ENCODE assay signal across 12 cellular contexts in genomic region chr3:134356411-134357040, GRCh38. TPM values are rescaled to one million over a fixed set of nuclear protein-coding genes. Genes with fewer than 3 reads are reported as not detected.
DNase-seq lines count a peak whose midpoint lies in the region; ATAC-seq and TF ChIP-seq lines count a peak whose summit lies in the region.
"Had no signal": no experiment of that assay in that cellular context is flagged by ENCODE, and none has a peak within 500 bp of the region (broad histone marks: within the 10 kb centered on the region; RNA-seq: fewer than 3 reads in every experiment).

No MANE protein-coding gene starts in this region.

- peaks cover 2% of the 10 kb centered on the region for H3K4me1 Mint-ChIP-seq in activated CD4-positive, alpha-beta T cell treated with anti-CD3 and anti-CD28 coated beads for 36 hours

- intact Hi-C loops in heart right ventricle (cut with DNase I) (loop anchor here in 3 of 10 donors (5.0 kb wide), 2 partner anchors 39 to 44 kb away; no protein-coding TSS in a partner anchor), Right ventricle myocardium superior (cut with DNase I) (no loop called here), left cardiac atrium (cut with DNase I) (no loop called here), posterior vena cava (cut with DNase I) (no loop called here)
- intact Hi-C loops in activated CD4-positive, alpha-beta T cell treated with anti-CD3 and anti-CD28 coated beads for 36 hours (cut with DNase I, micrococcal nuclease), result no loop called here

- no peaks in the 10 kb centered on the region for H3K9me3 ChIP-seq in heart right ventricle

- H3K36me3 Mint-ChIP-seq in activated CD4-positive, alpha-beta T cell treated with anti-CD3 and anti-CD28 coated beads for 36 hours (ENCODE audit: low read depth), result no peaks in the 10 kb centered on the region

- ATAC-seq in heart right ventricle (no peak), Right ventricle myocardium superior (ENCODE audit: poor library complexity) (no peak), left cardiac atrium (no peak), GM18873 (IDR thresholded peaks at IDR 0.05; ENCODE audit: low FRiP score, unreplicated experiment) (no peak)
- ATAC-seq in activated CD4-positive, alpha-beta T cell treated with anti-CD3 and anti-CD28 coated beads for 36 hours, result no peak

- no peaks in the 10 kb centered on the region for H3K9me3 Mint-ChIP-seq in activated CD4-positive, alpha-beta T cell treated with anti-CD3 and anti-CD28 coated beads for 36 hours (ENCODE audit: low read depth)
- H3K9me3 Mint-ChIP-seq: dendritic cell treated with granulocyte-macrophage colony-stimulating factor and Interleukin-4, amounts not matched to agents 40 ng/mL and 50 ng/mL, for 4 days had no signal

- POLR2A ChIA-PET in activated CD4-positive, alpha-beta T cell treated with anti-CD3 and anti-CD28 coated beads for 36 hours (lab: Charles Lee), result no interaction called here

- CTCF ChIA-PET in activated CD4-positive, alpha-beta T cell treated with anti-CD3 and anti-CD28 coated beads for 36 hours (lab: Charles Lee), result interaction anchor here (0.7 to 0.9 kb wide), 2 partner anchors 48 to 70 kb away, joined by 3 read pairs; no protein-coding TSS in a partner anchor

- H3K27ac ChIP-seq in heart right ventricle, result peak overlapping the region in 6 of 10 donors; percentile 49 to 100 (median 63)

- H3K27me3 Mint-ChIP-seq in activated CD4-positive, alpha-beta T cell treated with anti-CD3 and anti-CD28 coated beads for 36 hours, result no peaks in the 10 kb centered on the region

- no peak for TF ChIP-seq CTCF in heart right ventricle (IDR thresholded peaks at IDR 0.05)

- peaks cover 19 to 100% (median 92%) of the 10 kb centered on the region in 9 donors for H3K4me1 ChIP-seq in heart right ventricle

- no peaks in the 10 kb centered on the region for H3K27me3 ChIP-seq in heart right ventricle

- no peak overlapping the region for H3K27ac Mint-ChIP-seq in activated CD4-positive, alpha-beta T cell treated with anti-CD3 and anti-CD28 coated beads for 36 hours
- H3K27ac Mint-ChIP-seq: dendritic cell treated with granulocyte-macrophage colony-stimulating factor and Interleukin-4, amounts not matched to agents 40 ng/mL and 50 ng/mL, for 4 days had no signal

- WGBS in heart right ventricle, 2 donors, result 72 to 83% methylated on average over 9 of the region's 9 CpGs

- H3K36me3 ChIP-seq in heart right ventricle, result peaks cover 0 to 89% (median 70%) of the 10 kb centered on the region in 9 donors

- no peak for DNase-seq in heart right ventricle
- DNase-seq in Right ventricle myocardium superior, result no peak
- peak; percentile 13 for DNase-seq in left cardiac atrium
- peak; percentile 57 for DNase-seq in posterior vena cava (ENCODE audit: low spot score)
- DNase-seq in NCI-H446 treated with DMSO at 0.1 percent for 48 hours (lab: John Stamatoyannopoulos, UW), result no peak
- DNase-seq in nucleus accumbens (lab: John Stamatoyannopoulos, UW), result no peak
- no peak for DNase-seq in activated CD4-positive, alpha-beta T cell treated with anti-CD3 and anti-CD28 coated beads for 36 hours
- DNase-seq: activated CD4-positive, alpha-beta T cell treated with anti-CD3 and anti-CD28 coated beads, Interleukin-2, amount 50 U/mL, for 4 hours; activated naive CD4-positive, alpha-beta T cell; AML-193 had no signal

- H3K4me3 Mint-ChIP-seq in activated CD4-positive, alpha-beta T cell treated with anti-CD3 and anti-CD28 coated beads for 36 hours, result no peak overlapping the region
- H3K4me3 Mint-ChIP-seq: dendritic cell treated with granulocyte-macrophage colony-stimulating factor and Interleukin-4, amounts not matched to agents 40 ng/mL and 50 ng/mL, for 4 days had no signal

- no peak overlapping the region for H3K4me3 ChIP-seq in heart right ventricle

RNA-seq across cellular contexts. Expression of gene AMOTL2, which starts 17.7 kb away (rescaled TPM):
- 10 to 100 TPM; 27.8 to 96.6 (median 57.8) TPM for total RNA-seq in heart right ventricle
- 10 to 100 TPM; 18.7 to 19.8 TPM for polyA plus RNA-seq in heart right ventricle
- total RNA-seq in Right ventricle myocardium superior, result 63.0 TPM
- total RNA-seq in left cardiac atrium, result 10 to 100 TPM; 47.9 to 59.3 TPM
- total RNA-seq in posterior vena cava, result 10 to 100 TPM; 49.9 to 56.5 TPM
- total RNA-seq in activated CD4-positive, alpha-beta T cell treated with anti-CD3 and anti-CD28 coated beads for 36 hours, result under 1 TPM; 0.32 to 0.42 TPM

Comparison
In these comparisons a context has a peak if more than half of its experiments do, and no peak if none do; other contexts are left out.
1. DNase-seq: peak in left cardiac atrium (single experiment) and posterior vena cava (single experiment); none in heart right ventricle (0 of 2), Right ventricle myocardium superior (single experiment), NCI-H446 treated with DMSO at 0.1 percent for 48 hours (single experiment), nucleus accumbens (0 of 56) and activated CD4-positive, alpha-beta T cell treated with anti-CD3 and anti-CD28 coated beads for 36 hours (single experiment).
2. RNA of gene AMOTL2, which starts 17.7 kb away (total RNA-seq): 63.0 TPM in Right ventricle myocardium superior (single experiment), 27.8 to 96.6 TPM in heart right ventricle, 47.9 to 59.3 TPM in left cardiac atrium and 49.9 to 56.5 TPM in posterior vena cava; 0.32 to 0.42 TPM in activated CD4-positive, alpha-beta T cell treated with anti-CD3 and anti-CD28 coated beads for 36 hours; every median in the first group is over 10 times any median in the second.